ENCODE assay signal across 9 cellular contexts in the genomic region with DNA sequence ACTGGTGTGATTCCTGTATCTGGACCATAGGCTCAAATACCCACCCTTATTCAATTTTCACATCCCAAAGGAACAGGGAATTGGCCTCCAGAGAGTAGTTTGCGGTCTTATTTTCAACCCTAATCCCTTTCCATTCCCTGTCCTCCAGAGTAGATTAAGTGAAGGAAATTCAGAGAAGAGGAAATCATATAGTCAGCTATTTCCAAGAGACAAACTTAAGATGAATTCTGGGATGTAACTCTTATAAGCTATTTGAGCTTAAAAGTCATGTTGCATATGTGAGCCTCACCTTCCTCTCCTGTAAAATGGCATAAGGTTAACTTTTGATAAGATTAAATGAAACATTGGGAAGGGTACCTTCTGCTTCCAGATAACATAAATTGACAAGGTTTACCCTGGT. TPM values are rescaled to one million over a fixed set of nuclear protein-coding genes. Genes with fewer than 3 reads are reported as not detected.
"Had no signal": no experiment of that assay in that cellular context is flagged by ENCODE, and none has a peak within 500 bp of the region (broad histone marks: within the 10 kb centered on the region; RNA-seq: fewer than 3 reads in every experiment).

No MANE protein-coding gene starts in this region.

- DNase-seq: IMR-90, KBM-7, KG1 had no signal

- H3K4me2 ChIP-seq: KMS-11 had no signal

- H3K4me3 ChIP-seq: K562 had no signal

- ATAC-seq: K562 had no signal

- H3K27ac ChIP-seq: HL-60, KMS-11 had no signal

- H3K9ac ChIP-seq: KMS-11 had no signal

- FAIRE-seq: HTR-8/SVneo, K562 had no signal

RNA-seq across cellular contexts. Expression of gene ADAMTS18, which starts 37.4 kb away (rescaled TPM):
- total RNA-seq: HT-29, IMR-90, K562 had no signal
- polyA plus RNA-seq: IgD-negative memory B cell, IMR-90, K562 had no signal
